In genomic region chr1:164562947-164563346, GRCh38 we compare ENCODE assay signal across 1 cellular context.
TF ChIP-seq lines count a peak whose summit lies in the region.

No MANE protein-coding gene starts in this region.

TF ChIP-seq in H1, 55 proteins besides CTCF, POLR2A, EP300 and RAD21 (continued from another document):
- TF ChIP-seq, protein P1, sequence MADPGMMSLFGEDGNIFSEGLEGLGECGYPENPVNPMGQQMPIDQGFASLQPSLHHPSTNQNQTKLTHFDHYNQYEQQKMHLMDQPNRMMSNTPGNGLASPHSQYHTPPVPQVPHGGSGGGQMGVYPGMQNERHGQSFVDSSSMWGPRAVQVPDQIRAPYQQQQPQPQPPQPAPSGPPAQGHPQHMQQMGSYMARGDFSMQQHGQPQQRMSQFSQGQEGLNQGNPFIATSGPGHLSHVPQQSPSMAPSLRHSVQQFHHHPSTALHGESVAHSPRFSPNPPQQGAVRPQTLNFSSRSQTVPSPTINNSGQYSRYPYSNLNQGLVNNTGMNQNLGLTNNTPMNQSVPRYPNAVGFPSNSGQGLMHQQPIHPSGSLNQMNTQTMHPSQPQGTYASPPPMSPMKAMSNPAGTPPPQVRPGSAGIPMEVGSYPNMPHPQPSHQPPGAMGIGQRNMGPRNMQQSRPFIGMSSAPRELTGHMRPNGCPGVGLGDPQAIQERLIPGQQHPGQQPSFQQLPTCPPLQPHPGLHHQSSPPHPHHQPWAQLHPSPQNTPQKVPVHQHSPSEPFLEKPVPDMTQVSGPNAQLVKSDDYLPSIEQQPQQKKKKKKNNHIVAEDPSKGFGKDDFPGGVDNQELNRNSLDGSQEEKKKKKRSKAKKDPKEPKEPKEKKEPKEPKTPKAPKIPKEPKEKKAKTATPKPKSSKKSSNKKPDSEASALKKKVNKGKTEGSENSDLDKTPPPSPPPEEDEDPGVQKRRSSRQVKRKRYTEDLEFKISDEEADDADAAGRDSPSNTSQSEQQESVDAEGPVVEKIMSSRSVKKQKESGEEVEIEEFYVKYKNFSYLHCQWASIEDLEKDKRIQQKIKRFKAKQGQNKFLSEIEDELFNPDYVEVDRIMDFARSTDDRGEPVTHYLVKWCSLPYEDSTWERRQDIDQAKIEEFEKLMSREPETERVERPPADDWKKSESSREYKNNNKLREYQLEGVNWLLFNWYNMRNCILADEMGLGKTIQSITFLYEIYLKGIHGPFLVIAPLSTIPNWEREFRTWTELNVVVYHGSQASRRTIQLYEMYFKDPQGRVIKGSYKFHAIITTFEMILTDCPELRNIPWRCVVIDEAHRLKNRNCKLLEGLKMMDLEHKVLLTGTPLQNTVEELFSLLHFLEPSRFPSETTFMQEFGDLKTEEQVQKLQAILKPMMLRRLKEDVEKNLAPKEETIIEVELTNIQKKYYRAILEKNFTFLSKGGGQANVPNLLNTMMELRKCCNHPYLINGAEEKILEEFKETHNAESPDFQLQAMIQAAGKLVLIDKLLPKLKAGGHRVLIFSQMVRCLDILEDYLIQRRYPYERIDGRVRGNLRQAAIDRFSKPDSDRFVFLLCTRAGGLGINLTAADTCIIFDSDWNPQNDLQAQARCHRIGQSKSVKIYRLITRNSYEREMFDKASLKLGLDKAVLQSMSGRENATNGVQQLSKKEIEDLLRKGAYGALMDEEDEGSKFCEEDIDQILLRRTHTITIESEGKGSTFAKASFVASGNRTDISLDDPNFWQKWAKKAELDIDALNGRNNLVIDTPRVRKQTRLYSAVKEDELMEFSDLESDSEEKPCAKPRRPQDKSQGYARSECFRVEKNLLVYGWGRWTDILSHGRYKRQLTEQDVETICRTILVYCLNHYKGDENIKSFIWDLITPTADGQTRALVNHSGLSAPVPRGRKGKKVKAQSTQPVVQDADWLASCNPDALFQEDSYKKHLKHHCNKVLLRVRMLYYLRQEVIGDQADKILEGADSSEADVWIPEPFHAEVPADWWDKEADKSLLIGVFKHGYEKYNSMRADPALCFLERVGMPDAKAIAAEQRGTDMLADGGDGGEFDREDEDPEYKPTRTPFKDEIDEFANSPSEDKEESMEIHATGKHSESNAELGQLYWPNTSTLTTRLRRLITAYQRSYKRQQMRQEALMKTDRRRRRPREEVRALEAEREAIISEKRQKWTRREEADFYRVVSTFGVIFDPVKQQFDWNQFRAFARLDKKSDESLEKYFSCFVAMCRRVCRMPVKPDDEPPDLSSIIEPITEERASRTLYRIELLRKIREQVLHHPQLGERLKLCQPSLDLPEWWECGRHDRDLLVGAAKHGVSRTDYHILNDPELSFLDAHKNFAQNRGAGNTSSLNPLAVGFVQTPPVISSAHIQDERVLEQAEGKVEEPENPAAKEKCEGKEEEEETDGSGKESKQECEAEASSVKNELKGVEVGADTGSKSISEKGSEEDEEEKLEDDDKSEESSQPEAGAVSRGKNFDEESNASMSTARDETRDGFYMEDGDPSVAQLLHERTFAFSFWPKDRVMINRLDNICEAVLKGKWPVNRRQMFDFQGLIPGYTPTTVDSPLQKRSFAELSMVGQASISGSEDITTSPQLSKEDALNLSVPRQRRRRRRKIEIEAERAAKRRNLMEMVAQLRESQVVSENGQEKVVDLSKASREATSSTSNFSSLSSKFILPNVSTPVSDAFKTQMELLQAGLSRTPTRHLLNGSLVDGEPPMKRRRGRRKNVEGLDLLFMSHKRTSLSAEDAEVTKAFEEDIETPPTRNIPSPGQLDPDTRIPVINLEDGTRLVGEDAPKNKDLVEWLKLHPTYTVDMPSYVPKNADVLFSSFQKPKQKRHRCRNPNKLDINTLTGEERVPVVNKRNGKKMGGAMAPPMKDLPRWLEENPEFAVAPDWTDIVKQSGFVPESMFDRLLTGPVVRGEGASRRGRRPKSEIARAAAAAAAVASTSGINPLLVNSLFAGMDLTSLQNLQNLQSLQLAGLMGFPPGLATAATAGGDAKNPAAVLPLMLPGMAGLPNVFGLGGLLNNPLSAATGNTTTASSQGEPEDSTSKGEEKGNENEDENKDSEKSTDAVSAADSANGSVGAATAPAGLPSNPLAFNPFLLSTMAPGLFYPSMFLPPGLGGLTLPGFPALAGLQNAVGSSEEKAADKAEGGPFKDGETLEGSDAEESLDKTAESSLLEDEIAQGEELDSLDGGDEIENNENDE (IDR thresholded peaks at IDR 0.05; ENCODE audit: insufficient replicate concordance, low read length), result no peak
- no peak for TF ChIP-seq SIN3A (conservative IDR thresholded peaks at IDR 0.05 in 1 of 2, IDR thresholded peaks at IDR 0.05 in 1 of 2; ENCODE audit: low read depth in 1 of 2, low read length in 2 of 2)
- no peak for TF ChIP-seq SAP30 (IDR thresholded peaks at IDR 0.05; ENCODE audit: insufficient read depth, insufficient replicate concordance, low read length)
